Comparison of ENCODE assay signal across 10 cellular contexts in the genomic region with DNA sequence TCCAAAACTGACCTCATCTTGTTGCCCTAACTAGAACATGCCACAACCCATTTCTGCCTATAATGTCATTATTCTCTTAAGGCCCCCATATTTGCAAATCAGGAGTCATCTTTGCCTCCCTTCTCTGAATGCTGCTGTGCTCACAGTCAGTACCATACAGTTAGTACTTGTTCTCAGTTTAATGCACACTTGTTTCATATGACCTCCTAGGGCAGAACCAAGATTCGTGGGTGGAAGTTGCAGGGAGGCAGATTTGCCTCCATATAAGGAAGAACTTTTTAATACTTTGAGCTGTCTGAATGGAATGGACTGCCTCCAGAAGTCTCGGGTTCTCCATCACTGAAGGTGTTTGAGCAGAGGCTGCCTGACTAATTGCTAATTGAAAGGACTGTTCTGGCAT. TPM values are rescaled to one million over a fixed set of nuclear protein-coding genes. Genes with fewer than 3 reads are reported as not detected.
A peak's percentile ranks its signal among the peaks of the same experiment; 100 is the strongest.
DNase-seq lines count a peak whose midpoint lies in the region; ATAC-seq, FAIRE-seq and TF ChIP-seq lines count a peak whose summit lies in the region.
"Had no signal": no experiment of that assay in that cellular context is flagged by ENCODE, and none has a peak within 500 bp of the region (broad histone marks: within the 10 kb centered on the region; RNA-seq: fewer than 3 reads in every experiment).

No MANE protein-coding gene starts in this region.

- H3K9ac ChIP-seq in Loucy (ENCODE audit: low read depth, low read length, poor library complexity, severe bottlenecking), result no peak overlapping the region
- H3K9ac ChIP-seq in kidney (ENCODE audit: low read length in 2 of 2), result no peak overlapping the region

- peak; percentile 22 for ATAC-seq in CD4-positive, alpha-beta T cell (ENCODE audit: poor library complexity)

- H3K9me3 Mint-ChIP-seq in CD4-positive, alpha-beta T cell, result no peaks in the 10 kb centered on the region
- no peaks in the 10 kb centered on the region for H3K9me3 Mint-ChIP-seq in neural crest cell

- H3K4me3 Mint-ChIP-seq in CD4-positive, alpha-beta T cell, result peak overlapping the region; percentile 62
- no peak overlapping the region for H3K4me3 Mint-ChIP-seq in neural crest cell

- H3F3A ChIP-seq in Loucy (ENCODE audit: low read depth), result no peaks in the 10 kb centered on the region

- POLR2A ChIA-PET in CD4-positive, alpha-beta T cell (lab: Charles Lee), result interaction anchor here (1.1 to 3.7 kb wide), 5 partner anchors 10 to 25 kb away, joined by 3 to 28 read pairs (median 8); a partner anchor contains a TSS

- H3K4me3 ChIP-seq in Loucy (ENCODE audit: low read length, poor library complexity, severe bottlenecking), result no peak overlapping the region
- H3K4me3 ChIP-seq in coronary artery, result no peak overlapping the region
- H3K4me3 ChIP-seq in kidney (ENCODE audit: low read length in 2 of 2), result no peak overlapping the region

- peak overlapping the region; percentile 29 for H3K27ac ChIP-seq in CD4-positive, alpha-beta T cell (ENCODE audit: low read depth, low read length)
- peak overlapping the region; percentile 47 to 69 for H3K27ac ChIP-seq in coronary artery
- H3K27ac ChIP-seq in kidney (ENCODE audit: low read depth in 2 of 2, low read length in 2 of 2), result no peak overlapping the region

- H3K4me1 ChIP-seq in Loucy (ENCODE audit: insufficient read depth, low read length, poor library complexity, severe bottlenecking), result peaks cover 27% of the 10 kb centered on the region
- peaks cover 0 to 4% of the 10 kb centered on the region in 2 donors for H3K4me1 ChIP-seq in kidney (ENCODE audit: control insufficient read depth in 1 of 2, insufficient read depth in 1 of 2, low read depth in 1 of 2, low read length in 2 of 2)

- no peak for DNase-seq in CD4-positive, alpha-beta T cell
- DNase-seq in coronary artery (ENCODE audit: low spot score) (no peak), neural crest cell (ENCODE audit: low read depth, low spot score) (no peak), NCI-H1092 treated with DMSO at 0.1 percent for 48 hours (lab: John Stamatoyannopoulos, UW) (no peak), HuH-7 (ENCODE audit: low spot score) (no peak), NCI-H2029 (lab: John Stamatoyannopoulos, UW) (no peak), kidney (no peak)
- DNase-seq: DMS 273 treated with DMSO at 0.1 percent for 48 hours, T-helper 9 cell had no signal

- no peaks in the 10 kb centered on the region for H3K9me2 ChIP-seq in Loucy (replicated peaks; ENCODE audit: low read depth, low read length)

- H3K4me1 Mint-ChIP-seq in CD4-positive, alpha-beta T cell (ENCODE audit: low read depth), result peaks cover 87% of the 10 kb centered on the region
- H3K4me1 Mint-ChIP-seq in neural crest cell, result peaks cover 23% of the 10 kb centered on the region

- peaks cover 96% of the 10 kb centered on the region for H3K79me2 ChIP-seq in Loucy (ENCODE audit: insufficient read depth, low read length)

- H4K20me1 ChIP-seq in Loucy (ENCODE audit: insufficient read depth, low read length, poor library complexity, severe bottlenecking), result peaks cover 72% of the 10 kb centered on the region

- intact Hi-C loops in CD4-positive, alpha-beta T cell (cut with DNase I, micrococcal nuclease), result loop anchor here (1.0 to 10.0 kb wide), 2 partner anchors 9 to 645 kb away; a partner anchor contains a TSS
- intact Hi-C loops in kidney (cut with DNase I), result no loop called here

- peaks cover 75% of the 10 kb centered on the region for H3K36me3 Mint-ChIP-seq in CD4-positive, alpha-beta T cell (ENCODE audit: low read depth)
- no peaks in the 10 kb centered on the region for H3K36me3 Mint-ChIP-seq in neural crest cell (ENCODE audit: low read depth)

- no peaks in the 10 kb centered on the region for H3K27me3 Mint-ChIP-seq in CD4-positive, alpha-beta T cell
- no peaks in the 10 kb centered on the region for H3K27me3 Mint-ChIP-seq in neural crest cell (ENCODE audit: low read depth)

- CTCF ChIA-PET in CD4-positive, alpha-beta T cell (lab: Charles Lee), result interaction anchor here (0.9 to 1.5 kb wide), 3 partner anchors 10 to 17 kb away, joined by 3 to 4 read pairs (median 3); no protein-coding TSS in a partner anchor

- H3K36me3 ChIP-seq in Loucy (ENCODE audit: insufficient read depth, low read length), result peaks cover 5% of the 10 kb centered on the region; the same call in 1 of the 2 replicates
- peaks cover 0 to 7% of the 10 kb centered on the region in 2 donors for H3K36me3 ChIP-seq in kidney (ENCODE audit: control insufficient read depth in 1 of 2, insufficient read depth in 2 of 2, low read length in 2 of 2)

- H2AFZ ChIP-seq in Loucy (ENCODE audit: low read length), result no peak overlapping the region

- H3K9me3 ChIP-seq in CD4-positive, alpha-beta T cell (ENCODE audit: control insufficient read depth, low read length), result no peaks in the 10 kb centered on the region
- H3K9me3 ChIP-seq in Loucy (ENCODE audit: insufficient read depth, low read depth, low read length) (no peaks in the 10 kb centered on the region), kidney (ENCODE audit: control insufficient read depth in 1 of 2, low read length in 2 of 2) (no peaks in the 10 kb centered on the region)

- FAIRE-seq in kidney (lab: Jason Lieb, UNC), result no peak

- TF ChIP-seq CTCF in CD4-positive, alpha-beta T cell (IDR thresholded peaks at IDR 0.05), result no peak
- TF ChIP-seq CTCF in Loucy (conservative IDR thresholded peaks at IDR 0.05; ENCODE audit: low read length) (no peak), coronary artery (IDR thresholded peaks at IDR 0.05) (no peak), neural crest cell (conservative IDR thresholded peaks at IDR 0.05) (no peak), kidney (IDR thresholded peaks at IDR 0.05; ENCODE audit: borderline replicate concordance, extremely low read depth, insufficient read depth) (no peak)

- no peaks in the 10 kb centered on the region for H3K27me3 ChIP-seq in CD4-positive, alpha-beta T cell (ENCODE audit: control insufficient read depth, insufficient read depth, low read length)
- H3K27me3 ChIP-seq in Loucy (ENCODE audit: insufficient read depth, low read length, poor library complexity, severe bottlenecking), result no peaks in the 10 kb centered on the region

- peak overlapping the region; percentile 95 for H3K27ac Mint-ChIP-seq in CD4-positive, alpha-beta T cell
- H3K27ac Mint-ChIP-seq in neural crest cell (ENCODE audit: unreplicated experiment), result peak overlapping the region; percentile 38

- H3K4me2 ChIP-seq in Loucy (ENCODE audit: low read depth, low read length, poor library complexity, severe bottlenecking), result peak overlapping the region; percentile 15

RNA-seq across cellular contexts. Expression of a gene that starts 9.2 kb away (rescaled TPM):
- total RNA-seq in CD4-positive, alpha-beta T cell, result 100 to 1,000 TPM; 121 to 126 TPM
- total RNA-seq in neural crest cell, result 213 TPM in 2 replicates
- total RNA-seq in kidney, result 328 TPM
- polyA plus RNA-seq in kidney (ENCODE audit: insufficient read depth, low read depth, low replicate concordance), result 128 TPM

RNA-seq across cellular contexts. Expression of a gene that starts 47.3 kb away (rescaled TPM):
- 10 to 100 TPM; 31.9 to 34.5 TPM for total RNA-seq in CD4-positive, alpha-beta T cell
- total RNA-seq in neural crest cell, result 91.2 and 95.4 TPM in 2 replicates
- 95.5 TPM for total RNA-seq in kidney
- 110 TPM for polyA plus RNA-seq in kidney (ENCODE audit: insufficient read depth, low read depth, low replicate concordance)

Comparison
In these comparisons a context has a peak if more than half of its experiments do, and no peak if none do; other contexts are left out.
1. H3K27ac ChIP-seq: peak in CD4-positive, alpha-beta T cell (single experiment) and coronary artery (2 of 2); none in kidney (0 of 2).